10 cellular contexts compared by ENCODE assay signal in genomic region chr11:117877120-117877784, GRCh38. TPM values are rescaled to one million over a fixed set of nuclear protein-coding genes. Genes with fewer than 3 reads are reported as not detected.
A peak's percentile ranks its signal among the peaks of the same experiment; 100 is the strongest.
DNase-seq lines count a peak whose midpoint lies in the region; ATAC-seq and TF ChIP-seq lines count a peak whose summit lies in the region.
"Had no signal": no experiment of that assay in that cellular context is flagged by ENCODE, and none has a peak within 500 bp of the region (broad histone marks: within the 10 kb centered on the region; RNA-seq: fewer than 3 reads in every experiment).

No MANE protein-coding gene starts in this region.

- peaks cover 20% of the 10 kb centered on the region for H3K4me1 Mint-ChIP-seq in activated CD8-positive, alpha-beta T cell treated with anti-CD3 and anti-CD28 coated beads for 36 hours (ENCODE audit: low read depth)
- peaks cover 20 to 23% of the 10 kb centered on the region in 2 donors for H3K4me1 Mint-ChIP-seq in immature natural killer cell

- intact Hi-C loops in activated CD8-positive, alpha-beta T cell treated with anti-CD3 and anti-CD28 coated beads for 36 hours (cut with micrococcal nuclease), result no loop called here

- TF ChIP-seq CTCF in activated CD8-positive, alpha-beta T cell treated with anti-CD3 and anti-CD28 coated beads for 36 hours (IDR thresholded peaks at IDR 0.05), result no peak

- H3K9me3 Mint-ChIP-seq in activated CD8-positive, alpha-beta T cell treated with anti-CD3 and anti-CD28 coated beads for 36 hours, result no peaks in the 10 kb centered on the region
- no peaks in the 10 kb centered on the region for H3K9me3 Mint-ChIP-seq in immature natural killer cell

- in situ Hi-C loops in HAP-1 (cut with MboI; ENCODE audit: low sequenced_read_pairs), result no loop called here

- ATAC-seq in activated CD8-positive, alpha-beta T cell treated with anti-CD3 and anti-CD28 coated beads for 36 hours, result no peak
- no peak for ATAC-seq in GM18909 (IDR thresholded peaks at IDR 0.05; ENCODE audit: poor library complexity, unreplicated experiment)

- peak overlapping the region; percentile 43 for H3K4me3 Mint-ChIP-seq in activated CD8-positive, alpha-beta T cell treated with anti-CD3 and anti-CD28 coated beads for 36 hours
- peak overlapping the region in 2 of 5 donors; percentile 53 to 57 for H3K4me3 Mint-ChIP-seq in immature natural killer cell

- H3K4me3 ChIP-seq in HAP-1, result peak overlapping the region; percentile 91
- peak overlapping the region; percentile 44 for H3K4me3 ChIP-seq in iPS-11a (ENCODE audit: low read depth, low read length)
- H3K4me3 ChIP-seq in skeletal muscle cell (ENCODE audit: low read depth, low read length), result peak overlapping the region; percentile 53

- CTCF ChIA-PET in activated CD8-positive, alpha-beta T cell treated with anti-CD3 and anti-CD28 coated beads for 36 hours (lab: Charles Lee), result interaction anchor here (0.7 to 2.8 kb wide), 5 partner anchors 33 to 73 kb away, joined by 3 to 15 read pairs (median 5); no protein-coding TSS in a partner anchor

- DNase-seq in HAP-1 (ENCODE audit: low spot score in 2 of 2), result no peak
- no peak for DNase-seq in activated CD8-positive, alpha-beta T cell treated with anti-CD3 and anti-CD28 coated beads for 36 hours
- DNase-seq in skeletal muscle cell (ENCODE audit: low read depth), result no peak
- DNase-seq in DMS53 (lab: John Stamatoyannopoulos, UW), result no peak
- DNase-seq in immature natural killer cell, result no peak
- no peak for DNase-seq in stimulated activated naive CD4-positive, alpha-beta T cell (lab: John Stamatoyannopoulos, UW)
- DNase-seq: activated CD4-positive, alpha-beta T cell treated with anti-CD3 and anti-CD28 coated beads, Interleukin-2, amount 50 U/mL, for 4 hours; hippocampal formation had no signal

- peaks cover 19% of the 10 kb centered on the region for H3K4me1 ChIP-seq in HAP-1

- H3K36me3 ChIP-seq in HAP-1 (replicated peaks), result no peaks in the 10 kb centered on the region

- no peak overlapping the region for H3K27ac Mint-ChIP-seq in activated CD8-positive, alpha-beta T cell treated with anti-CD3 and anti-CD28 coated beads for 36 hours
- peak overlapping the region in 1 of 6 donors; percentile 25 for H3K27ac Mint-ChIP-seq in immature natural killer cell

- H3K36me3 Mint-ChIP-seq in activated CD8-positive, alpha-beta T cell treated with anti-CD3 and anti-CD28 coated beads for 36 hours (ENCODE audit: low read depth), result no peaks in the 10 kb centered on the region
- no peaks in the 10 kb centered on the region for H3K36me3 Mint-ChIP-seq in immature natural killer cell

- H3K27me3 ChIP-seq in HAP-1 (ENCODE audit: low read depth), result no peaks in the 10 kb centered on the region

- no peaks in the 10 kb centered on the region for H3K9me3 ChIP-seq in HAP-1

- POLR2A ChIA-PET in activated CD8-positive, alpha-beta T cell treated with anti-CD3 and anti-CD28 coated beads for 36 hours (lab: Charles Lee), result interaction anchor here (1.0 to 1.2 kb wide), 2 partner anchors 17 to 74 kb away, joined by 3 read pairs; no protein-coding TSS in a partner anchor

- H3K27me3 Mint-ChIP-seq in activated CD8-positive, alpha-beta T cell treated with anti-CD3 and anti-CD28 coated beads for 36 hours, result peaks cover 45% of the 10 kb centered on the region
- H3K27me3 Mint-ChIP-seq in immature natural killer cell (ENCODE audit: low read depth in 3 of 3), result peaks cover 20 to 45% (median 30%) of the 10 kb centered on the region in 3 donors

RNA-seq across cellular contexts. Expression of gene FXYD6, which starts 0.8 kb away (rescaled TPM):
- not detected for total RNA-seq in activated CD8-positive, alpha-beta T cell treated with anti-CD3 and anti-CD28 coated beads for 36 hours
- polyA plus RNA-seq in immature natural killer cell, result not detected

RNA-seq across cellular contexts. Expression of gene TMPRSS13, which starts 52.0 kb away (rescaled TPM):
- 1 to 10 TPM; 3.5 to 4.7 TPM for total RNA-seq in activated CD8-positive, alpha-beta T cell treated with anti-CD3 and anti-CD28 coated beads for 36 hours
- under 1 TPM in 2 of 3 donors, not detected in 1; 0.20 to 0.31 TPM for polyA plus RNA-seq in immature natural killer cell

RNA-seq across cellular contexts. Expression of gene FXYD2, which starts 52.7 kb away (rescaled TPM):
- 1 to 10 TPM; 6.7 to 7.2 TPM for total RNA-seq in activated CD8-positive, alpha-beta T cell treated with anti-CD3 and anti-CD28 coated beads for 36 hours
- polyA plus RNA-seq in immature natural killer cell, result 10 to 100 TPM in 1 of 3 donors, 1 to 10 TPM in 2; 1.3 to 12.0 (median 3.4) TPM
